Comparison of ENCODE assay signal across 16 cellular contexts in genomic region chr2:54586062-54586982, GRCh38.
DNase-seq lines count a peak whose midpoint lies in the region; ATAC-seq, FAIRE-seq and TF ChIP-seq lines count a peak whose summit lies in the region.
"Had no signal": no experiment of that assay in that cellular context is flagged by ENCODE, and none has a peak within 500 bp of the region (broad histone marks: within the 10 kb centered on the region; RNA-seq: fewer than 3 reads in every experiment).

No MANE protein-coding gene starts in this region.

- H3K27me3 Mint-ChIP-seq in astrocyte (ENCODE audit: low read depth, unreplicated experiment) = no peaks in the 10 kb centered on the region
- H3K27me3 Mint-ChIP-seq in mesothelial cell of epicardium (ENCODE audit: low read depth) = no peaks in the 10 kb centered on the region
- H3K27me3 Mint-ChIP-seq: activated CD8-positive, alpha-beta memory T cell treated with anti-CD3 and anti-CD28 coated beads, Interleukin-2, amount 10 ng/mL, durations not matched to agents 7 days and 5 days; progenitor cell of endocrine pancreas had no signal

- 51 to 58% methylated on average over 11 of the region's 11 CpGs for WGBS in lower leg skin, 2 donors

- no peaks in the 10 kb centered on the region for H3K36me3 ChIP-seq in A673 (ENCODE audit: insufficient read depth, low read length, poor library complexity, severe bottlenecking)
- no peaks in the 10 kb centered on the region for H3K36me3 ChIP-seq in HEK293 (ENCODE audit: control insufficient read depth in 2 of 2, insufficient read depth in 1 of 2, low read length in 2 of 2)
- H3K36me3 ChIP-seq in astrocyte (ENCODE audit: insufficient read depth, low read length) = no peaks in the 10 kb centered on the region
- H3K36me3 ChIP-seq: tibial artery had no signal

- H3K4me3 Mint-ChIP-seq in astrocyte (ENCODE audit: unreplicated experiment) (no peak overlapping the region), mesothelial cell of epicardium (no peak overlapping the region)
- H3K4me3 Mint-ChIP-seq: activated CD8-positive, alpha-beta memory T cell treated with anti-CD3 and anti-CD28 coated beads, Interleukin-2, amount 10 ng/mL, durations not matched to agents 7 days and 5 days had no signal

- peak overlapping the region; percentile 66 for H3K4me2 ChIP-seq in astrocyte (ENCODE audit: low read length)

- H2AFZ ChIP-seq in astrocyte (ENCODE audit: low read depth, low read length) = no peak overlapping the region

- no TSS peak for BruUV-seq in A673 (replicated peaks; lab: Mats Ljungman, UMichigan)

- TF ChIP-seq CTCF in A673 (conservative IDR thresholded peaks at IDR 0.05; ENCODE audit: low read depth, low read length) (no peak), HEK293 (tag by site-specific recombination; IDR thresholded peaks at IDR 0.05) (no peak), astrocyte (IDR thresholded peaks at IDR 0.05; ENCODE audit: insufficient read depth, low read depth, low read length) (no peak), mesothelial cell of epicardium (IDR thresholded peaks at IDR 0.05; ENCODE audit: unreplicated experiment) (no peak), lower leg skin (IDR thresholded peaks at IDR 0.05) (no peak)

- H3K9me3 ChIP-seq in A673 (ENCODE audit: low read depth, low read length, poor library complexity, severe bottlenecking) (no peaks in the 10 kb centered on the region), HEK293 (ENCODE audit: control insufficient read depth, insufficient read depth, low read depth, low read length) (no peaks in the 10 kb centered on the region), astrocyte (ENCODE audit: insufficient read depth, low read depth, low read length) (no peaks in the 10 kb centered on the region)
- H3K9me3 ChIP-seq: tibial artery had no signal

- CTCF ChIA-PET in A673 (lab: Charles Lee) (no interaction called here), HEK293 (lab: Yijun Ruan, JAX) (interaction anchor here (1.0 to 1.2 kb wide), 2 partner anchors 15 to 23 kb away, joined by 3 to 4 read pairs; no protein-coding TSS in a partner anchor)

- H3K27ac Mint-ChIP-seq in astrocyte (ENCODE audit: unreplicated experiment) = no peak overlapping the region
- peak overlapping the region; percentile 65 for H3K27ac Mint-ChIP-seq in mesothelial cell of epicardium
- H3K27ac Mint-ChIP-seq: progenitor cell of endocrine pancreas had no signal

- intact Hi-C loops in A673 (cut with micrococcal nuclease; ENCODE audit: unreplicated experiment) = no loop called here
- intact Hi-C loops in lower leg skin (cut with DNase I; ENCODE audit: low total_unique reads) = no loop called here

- H3K79me2 ChIP-seq in astrocyte (ENCODE audit: insufficient read depth, low read length) = peaks cover 99% of the 10 kb centered on the region

- peak overlapping the region; percentile 8 for H3K9ac ChIP-seq in astrocyte (ENCODE audit: low read length)

- no peak for TF ChIP-seq POLR2A in lower leg skin (IDR thresholded peaks at IDR 0.05)

- H3K9me3 Mint-ChIP-seq in astrocyte (ENCODE audit: unreplicated experiment) = no peaks in the 10 kb centered on the region
- no peaks in the 10 kb centered on the region for H3K9me3 Mint-ChIP-seq in mesothelial cell of epicardium

- H3K27me3 ChIP-seq in A673 (replicated peaks; ENCODE audit: insufficient read depth, low read depth, low read length, poor library complexity) (no peaks in the 10 kb centered on the region), astrocyte (ENCODE audit: insufficient read depth, low read length) (no peaks in the 10 kb centered on the region)
- H3K27me3 ChIP-seq: tibial artery had no signal

- POLR2A ChIA-PET in A673 (lab: Charles Lee; ENCODE audit: low non-redundant PET) = no interaction called here
- POLR2A ChIA-PET in HEK293 (lab: Yijun Ruan, JAX) = interaction anchor here (1.0 kb wide), 1 partner anchor 27 kb away, joined by 3 read pairs; no protein-coding TSS in a partner anchor

- no peak for ATAC-seq in HG03039 (IDR thresholded peaks at IDR 0.05; ENCODE audit: unreplicated experiment)
- ATAC-seq: activated CD8-positive, alpha-beta memory T cell treated with anti-CD3 and anti-CD28 coated beads, Interleukin-2, amount 10 ng/mL, durations not matched to agents 7 days and 5 days had no signal

- H3K4me3 ChIP-seq in A673 (ENCODE audit: low read depth, low read length, poor library complexity, severe bottlenecking) (no peak overlapping the region), HEK293 (ENCODE audit: low read depth, low read length) (no peak overlapping the region), astrocyte (ENCODE audit: insufficient read depth, low read depth, low read length) (no peak overlapping the region), lower leg skin (ENCODE audit: low read depth, poor library complexity, severe bottlenecking) (no peak overlapping the region)
- H3K4me3 ChIP-seq: tibial artery had no signal

- peaks cover 2% of the 10 kb centered on the region for H3K36me3 Mint-ChIP-seq in astrocyte (ENCODE audit: low read depth, unreplicated experiment)
- no peaks in the 10 kb centered on the region for H3K36me3 Mint-ChIP-seq in mesothelial cell of epicardium

- H3K4me1 Mint-ChIP-seq in astrocyte (ENCODE audit: low read depth, unreplicated experiment) = peaks cover 36% of the 10 kb centered on the region
- peaks cover 78% of the 10 kb centered on the region for H3K4me1 Mint-ChIP-seq in mesothelial cell of epicardium

- DNase-seq in A673 (ENCODE audit: low spot score) (peak; percentile 63), astrocyte (ENCODE audit: low read depth) (peak; percentile 93), mesothelial cell of epicardium (ENCODE audit: low spot score in 2 of 2, unreplicated experiment in 2 of 2) (no peak), NCI-H2029 (lab: John Stamatoyannopoulos, UW) (no peak), lower leg skin (ENCODE audit: low spot score in 2 of 2) (no peak), NK-92 (lab: John Stamatoyannopoulos, UW; ENCODE audit: unreplicated experiment) (no peak)
- DNase-seq: activated CD8-positive, alpha-beta memory T cell treated with anti-CD3 and anti-CD28 coated beads, Interleukin-2, amount 10 ng/mL, durations not matched to agents 7 days and 5 days; central memory CD4-positive, alpha-beta T cell; kidney glomerular epithelial cell; NCI-H146; NK-92 treated with Interleukin-12 subunit alpha and Interleukin-12 subunit beta, amount 100 ng/mL, for 24 hours; T-helper 1 cell; tibial artery had no signal

- FAIRE-seq in astrocyte (lab: Jason Lieb, UNC) = no peak

- H3K4me1 ChIP-seq in A673 (ENCODE audit: insufficient read depth, low read length, poor library complexity, severe bottlenecking) (peaks cover 93% of the 10 kb centered on the region), HEK293 (ENCODE audit: control insufficient read depth, insufficient read depth, low read length) (peaks cover 47% of the 10 kb centered on the region), astrocyte (ENCODE audit: insufficient read depth, low read length) (peaks cover 45% of the 10 kb centered on the region)

- H4K20me1 ChIP-seq in astrocyte (ENCODE audit: insufficient read depth, low read length) = peaks cover 57% of the 10 kb centered on the region

- H3K27ac ChIP-seq in A673 (ENCODE audit: low read depth, low read length, poor library complexity, severe bottlenecking) (no peak overlapping the region), HEK293 (ENCODE audit: extremely low read depth, low read depth, low read length) (no peak overlapping the region), astrocyte (ENCODE audit: low read depth, low read length) (peak overlapping the region; percentile 29)
- H3K27ac ChIP-seq: tibial artery had no signal

TF ChIP-seq in HEK293, 187 proteins besides CTCF, POLR2A, EP300 and RAD21:
- TF ChIP-seq OVOL3 (tag by site-specific recombination; IDR thresholded peaks at IDR 0.05) (no peak), ZNF138 (tag by site-specific recombination; IDR thresholded peaks at IDR 0.05; ENCODE audit: borderline replicate concordance) (no peak), ZNF677 (tag by site-specific recombination; IDR thresholded peaks at IDR 0.05) (peak; percentile 59; the same call in 1 of the 2 replicates)

Comparison
In these comparisons a context has a peak if more than half of its experiments do, and no peak if none do; other contexts are left out.
1. DNase-seq: peak in A673 (single experiment) and astrocyte (single experiment); none in mesothelial cell of epicardium (0 of 2), NCI-H2029 (single experiment), lower leg skin (0 of 2) and NK-92 (single experiment).